8 cellular contexts compared by ENCODE assay signal in the genomic region with DNA sequence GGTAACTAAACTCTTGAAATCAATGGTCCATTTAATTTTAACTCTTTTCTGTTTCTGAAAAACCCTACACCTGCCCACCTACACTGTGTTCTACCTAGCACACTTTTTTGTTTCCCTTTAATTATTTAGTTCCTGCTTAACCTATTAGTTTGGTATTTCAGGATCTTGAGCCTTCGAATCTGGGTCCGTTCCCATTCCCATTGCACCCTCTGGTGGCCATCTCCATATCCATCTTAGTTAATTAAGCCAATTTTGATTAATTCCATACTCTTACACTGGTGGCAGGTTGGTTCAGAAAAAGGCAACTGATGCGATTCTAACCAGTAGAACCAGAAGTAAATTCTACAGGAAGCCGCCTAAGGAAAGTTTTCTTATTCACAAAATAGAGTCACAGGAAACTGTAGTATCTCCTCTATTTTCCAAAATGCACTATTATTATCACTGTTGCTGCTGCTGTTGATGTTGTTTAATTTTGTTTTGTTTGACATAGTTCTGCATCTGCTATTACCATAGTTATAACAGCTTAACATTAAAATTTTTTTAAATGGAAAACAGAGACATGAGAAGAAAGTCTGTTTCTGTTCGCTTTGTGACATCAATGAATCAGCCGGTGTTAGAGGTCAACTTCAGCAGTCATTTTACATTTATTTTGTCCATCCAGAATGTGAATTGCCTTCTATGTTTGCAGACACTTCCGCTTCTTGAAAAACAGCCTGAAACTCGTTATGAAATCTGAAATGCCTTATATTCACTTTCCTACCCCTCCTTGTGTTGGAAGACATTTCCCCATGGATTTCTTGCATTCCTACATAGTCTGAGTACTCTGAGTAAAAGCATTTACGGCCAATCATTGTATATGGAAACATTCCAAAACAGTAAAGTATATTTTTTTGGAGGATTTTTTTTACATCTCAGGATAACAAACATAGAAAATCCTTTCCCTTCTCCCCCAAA.
DNase-seq lines count a peak whose midpoint lies in the region; ATAC-seq and TF ChIP-seq lines count a peak whose summit lies in the region.

No MANE protein-coding gene starts in this region.

- no peak overlapping the region for H3K4me3 Mint-ChIP-seq in natural killer cell treated with Interleukin-12 subunit alpha and Interleukin-12 subunit beta and Interleukin-15 and Interleukin-18, amount 100 ng/mL, for 72 hours

- DNase-seq in AML-193 (lab: John Stamatoyannopoulos, UW) (peak; percentile 29 to 36), HEK293T (ENCODE audit: extremely low spot score) (peak; percentile 26), NCI-H82 treated with DMSO at 0.1 percent for 48 hours (lab: John Stamatoyannopoulos, UW; ENCODE audit: unreplicated experiment) (peak; percentile 36), dermis blood vessel endothelial cell (peak; percentile 10), midbrain (lab: John Stamatoyannopoulos, UW) (peak; percentile 49)
- no peak for DNase-seq in natural killer cell treated with Interleukin-12 subunit alpha and Interleukin-12 subunit beta and Interleukin-15 and Interleukin-18, amount 100 ng/mL, for 72 hours (ENCODE audit: low spot score)

- no peaks in the 10 kb centered on the region for H3K4me1 Mint-ChIP-seq in natural killer cell treated with Interleukin-12 subunit alpha and Interleukin-12 subunit beta and Interleukin-15 and Interleukin-18, amount 100 ng/mL, for 72 hours (ENCODE audit: low read depth in 2 of 2)

- POLR2A ChIA-PET in HEK293T (lab: Yijun Ruan, JAX) = no interaction called here

- H3K27me3 Mint-ChIP-seq in natural killer cell treated with Interleukin-12 subunit alpha and Interleukin-12 subunit beta and Interleukin-15 and Interleukin-18, amount 100 ng/mL, for 72 hours = no peaks in the 10 kb centered on the region

- CTCF ChIA-PET in HEK293T (lab: Yijun Ruan, JAX) = no interaction called here

- H3K36me3 Mint-ChIP-seq in natural killer cell treated with Interleukin-12 subunit alpha and Interleukin-12 subunit beta and Interleukin-15 and Interleukin-18, amount 100 ng/mL, for 72 hours = no peaks in the 10 kb centered on the region

- ATAC-seq in GM18868 (IDR thresholded peaks at IDR 0.05; ENCODE audit: unreplicated experiment) (no peak), GM21737 (IDR thresholded peaks at IDR 0.05; ENCODE audit: unreplicated experiment) (no peak)
- no peak for ATAC-seq in natural killer cell treated with Interleukin-12 subunit alpha and Interleukin-12 subunit beta and Interleukin-15 and Interleukin-18, amount 100 ng/mL, for 72 hours

- peaks cover 4% of the 10 kb centered on the region for H3K9me3 Mint-ChIP-seq in natural killer cell treated with Interleukin-12 subunit alpha and Interleukin-12 subunit beta and Interleukin-15 and Interleukin-18, amount 100 ng/mL, for 72 hours

- H3K27ac Mint-ChIP-seq in natural killer cell treated with Interleukin-12 subunit alpha and Interleukin-12 subunit beta and Interleukin-15 and Interleukin-18, amount 100 ng/mL, for 72 hours = no peak overlapping the region

TF ChIP-seq in HEK293T, 16 proteins besides CTCF, POLR2A, EP300 and RAD21:
- TF ChIP-seq FOXA1 (IDR thresholded peaks at IDR 0.05) = no peak
- TF ChIP-seq, protein P1, sequence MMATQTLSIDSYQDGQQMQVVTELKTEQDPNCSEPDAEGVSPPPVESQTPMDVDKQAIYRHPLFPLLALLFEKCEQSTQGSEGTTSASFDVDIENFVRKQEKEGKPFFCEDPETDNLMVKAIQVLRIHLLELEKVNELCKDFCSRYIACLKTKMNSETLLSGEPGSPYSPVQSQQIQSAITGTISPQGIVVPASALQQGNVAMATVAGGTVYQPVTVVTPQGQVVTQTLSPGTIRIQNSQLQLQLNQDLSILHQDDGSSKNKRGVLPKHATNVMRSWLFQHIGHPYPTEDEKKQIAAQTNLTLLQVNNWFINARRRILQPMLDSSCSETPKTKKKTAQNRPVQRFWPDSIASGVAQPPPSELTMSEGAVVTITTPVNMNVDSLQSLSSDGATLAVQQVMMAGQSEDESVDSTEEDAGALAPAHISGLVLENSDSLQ (IDR thresholded peaks at IDR 0.05) = no peak
- TF ChIP-seq ARNT (IDR thresholded peaks at IDR 0.05) = no peak
- TF ChIP-seq FOXM1 (IDR thresholded peaks at IDR 0.05; ENCODE audit: borderline replicate concordance) = no peak
- no peak for TF ChIP-seq TARDBP (IDR thresholded peaks at IDR 0.05)
- no peak for TF ChIP-seq LEF1 (IDR thresholded peaks at IDR 0.05; ENCODE audit: borderline replicate concordance)
- TF ChIP-seq NFRKB (IDR thresholded peaks at IDR 0.05) = no peak
- TF ChIP-seq ELF4 (IDR thresholded peaks at IDR 0.05) = no peak
- TF ChIP-seq FOXK2 (IDR thresholded peaks at IDR 0.05) = no peak
- no peak for TF ChIP-seq SP1 (IDR thresholded peaks at IDR 0.05)
- no peak for TF ChIP-seq ZNF384 (IDR thresholded peaks at IDR 0.05)
- no peak for TF ChIP-seq BHLHE40 (IDR thresholded peaks at IDR 0.05; ENCODE audit: borderline replicate concordance)
- no peak for TF ChIP-seq HDGF (IDR thresholded peaks at IDR 0.05; ENCODE audit: borderline replicate concordance)
- no peak for TF ChIP-seq CTBP1 (IDR thresholded peaks at IDR 0.05; ENCODE audit: borderline replicate concordance)
- TF ChIP-seq SUZ12 (IDR thresholded peaks at IDR 0.05) = no peak
- no peak for TF ChIP-seq L3MBTL2 (conservative IDR thresholded peaks at IDR 0.05)
